18 cellular contexts compared by ENCODE assay signal in the genomic region with DNA sequence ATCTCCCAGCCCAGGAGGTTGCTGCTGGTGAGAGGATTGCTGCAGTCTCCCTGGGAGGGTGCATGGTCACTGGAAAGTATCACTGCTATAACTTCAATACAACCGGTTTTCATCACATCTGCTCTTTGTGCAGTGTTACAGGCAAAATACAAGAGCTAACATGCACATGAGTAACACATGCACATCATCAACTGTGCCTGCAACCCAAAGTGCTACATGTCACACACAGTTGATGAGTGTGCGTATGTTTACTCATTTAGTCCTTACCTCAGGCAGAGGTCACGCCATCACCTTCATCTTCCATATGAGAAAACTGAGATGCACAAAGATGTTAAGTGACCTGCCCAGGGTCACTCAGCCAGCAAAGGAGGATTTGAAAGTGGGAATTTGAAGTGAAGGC.
"Had no signal": no experiment of that assay in that cellular context is flagged by ENCODE, and none has a peak within 500 bp of the region (broad histone marks: within the 10 kb centered on the region; RNA-seq: fewer than 3 reads in every experiment).

No MANE protein-coding gene starts in this region.

- H3K27ac ChIP-seq: coronary artery, dorsolateral prefrontal cortex, esophagus squamous epithelium, gastroesophageal sphincter, heart left ventricle, hepatocyte, left lung, lower lobe of right lung had no signal

- H3K9me3 ChIP-seq: esophagus squamous epithelium, gastroesophageal sphincter, heart left ventricle, left lung, lower lobe of right lung, mucosa of descending colon had no signal

- ATAC-seq: gastroesophageal sphincter, heart left ventricle, left cardiac atrium, left lung, left ventricle myocardium superior, lower lobe of right lung, mucosa of descending colon had no signal

- H3K4me3 ChIP-seq: coronary artery, dorsolateral prefrontal cortex, esophagus squamous epithelium, gastroesophageal sphincter, heart left ventricle, hepatocyte, left lung, lower lobe of right lung, mucosa of descending colon had no signal

- H3K36me3 ChIP-seq: esophagus squamous epithelium, gastroesophageal sphincter, heart left ventricle, left lung, lower lobe of right lung had no signal

- H3K4me1 ChIP-seq: esophagus squamous epithelium, gastroesophageal sphincter, left lung, lower lobe of right lung had no signal

- DNase-seq: dermis blood vessel endothelial cell; dorsolateral prefrontal cortex; effector CD4-positive, alpha-beta T cell; effector memory CD4-positive, alpha-beta T cell; esophagus squamous epithelium; foreskin fibroblast; heart left ventricle; hypothalamus; left cardiac atrium; left lung; left ventricle myocardium superior; lower lobe of right lung; mesenchymal stem cell; mucosa of descending colon; naive B cell had no signal

- H3K27me3 ChIP-seq: hepatocyte had no signal
